In genomic region chr17:9765302-9765701, GRCh38 we compare ENCODE assay signal across 6 cellular contexts. TPM values are rescaled to one million over a fixed set of nuclear protein-coding genes. Genes with fewer than 3 reads are reported as not detected.
"Had no signal": no experiment of that assay in that cellular context is flagged by ENCODE, and none has a peak within 500 bp of the region (broad histone marks: within the 10 kb centered on the region; RNA-seq: fewer than 3 reads in every experiment).

No MANE protein-coding gene starts in this region.

- ATAC-seq: GM23338 had no signal

- DNase-seq: H9, HCEC 1CT, IMR-90 had no signal

- H3K4me3 ChIP-seq: GM23338 had no signal

RNA-seq across cellular contexts. Expression of gene DHRS7C, which starts 26.1 kb away (rescaled TPM):
- total RNA-seq: GM23338, H1, H9, HT-29, IMR-90 had no signal
- polyA plus RNA-seq: GM23338, H1, IMR-90 had no signal

RNA-seq across cellular contexts. Expression of gene GSG1L2, which starts 56.6 kb away (rescaled TPM):
- total RNA-seq: GM23338, H1, H9, HT-29, IMR-90 had no signal
- polyA plus RNA-seq: GM23338, H1, IMR-90 had no signal
